Comparison of ENCODE assay signal across 20 cellular contexts in the genomic region with DNA sequence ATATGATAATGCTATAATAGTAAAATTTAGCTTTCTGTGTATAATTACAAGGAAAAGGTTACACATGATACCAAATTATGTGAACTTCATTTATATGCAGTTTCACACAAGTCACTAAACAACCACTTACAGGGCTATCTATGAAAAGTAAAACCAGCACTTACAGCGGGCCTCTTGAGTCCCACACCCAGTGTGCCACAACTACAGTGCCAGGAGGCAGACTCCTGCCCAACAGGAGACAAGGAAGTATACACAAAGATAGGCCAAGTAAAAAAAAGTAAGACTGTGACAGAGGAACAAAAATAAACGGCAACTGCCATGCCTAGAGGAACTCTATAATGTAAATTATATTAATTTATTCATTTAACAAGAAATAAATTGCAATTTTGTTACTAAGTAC.
"Had no signal": no experiment of that assay in that cellular context is flagged by ENCODE, and none has a peak within 500 bp of the region (broad histone marks: within the 10 kb centered on the region; RNA-seq: fewer than 3 reads in every experiment).

No MANE protein-coding gene starts in this region.

- ATAC-seq: T-helper 17 cell, WTC11 had no signal

- H3K4me3 Mint-ChIP-seq: activated CD4-positive, alpha-beta memory T cell treated with anti-CD3 and anti-CD28 coated beads for 36 hours; activated CD4-positive, alpha-beta T cell treated with anti-CD3 and anti-CD28 coated beads, Interleukin-2, amount 10 ng/mL, durations not matched to agents 7 days and 5 days; activated naive CD4-positive, alpha-beta T cell treated with anti-CD3 and anti-CD28 coated beads, Interleukin-2, amount 10 ng/mL, durations not matched to agents 7 days and 5 days; activated naive CD8-positive, alpha-beta T cell treated with anti-CD3 and anti-CD28 coated beads for 36 hours; T-helper 17 cell; WTC11 had no signal

- H3K9me3 Mint-ChIP-seq: activated CD4-positive, alpha-beta memory T cell treated with anti-CD3 and anti-CD28 coated beads for 36 hours; activated CD4-positive, alpha-beta T cell treated with anti-CD3 and anti-CD28 coated beads, Interleukin-2, amount 10 ng/mL, durations not matched to agents 7 days and 5 days; activated naive CD4-positive, alpha-beta T cell treated with anti-CD3 and anti-CD28 coated beads, Interleukin-2, amount 10 ng/mL, durations not matched to agents 7 days and 5 days; activated naive CD8-positive, alpha-beta T cell treated with anti-CD3 and anti-CD28 coated beads for 36 hours; activated T-helper 2 cell treated with anti-CD3 and anti-CD28 coated beads, Interferon-gamma antibody, Interleukin-2, Interleukin-4, amounts not matched to agents 10 μg/mL and 5 μg/mL and 100 μg/mL, durations not matched to agents 14 hours and 24 hours and 36 hours; WTC11 had no signal

- H3K27ac Mint-ChIP-seq: activated CD4-positive, alpha-beta memory T cell treated with anti-CD3 and anti-CD28 coated beads for 36 hours; activated CD4-positive, alpha-beta T cell treated with anti-CD3 and anti-CD28 coated beads, Interleukin-2, amount 10 ng/mL, durations not matched to agents 7 days and 5 days; activated naive CD4-positive, alpha-beta T cell treated with anti-CD3 and anti-CD28 coated beads, Interleukin-2, amount 10 ng/mL, durations not matched to agents 7 days and 5 days; activated naive CD8-positive, alpha-beta T cell treated with anti-CD3 and anti-CD28 coated beads for 36 hours; activated T-helper 2 cell treated with anti-CD3 and anti-CD28 coated beads, Interferon-gamma antibody, Interleukin-2, Interleukin-4, amounts not matched to agents 10 μg/mL and 5 μg/mL and 100 μg/mL, durations not matched to agents 14 hours and 24 hours and 36 hours; T-helper 17 cell; WTC11 had no signal

- H3K4me2 ChIP-seq: KMS-11 had no signal

- H3K27me3 Mint-ChIP-seq: activated CD4-positive, alpha-beta memory T cell treated with anti-CD3 and anti-CD28 coated beads for 36 hours; activated CD4-positive, alpha-beta T cell treated with anti-CD3 and anti-CD28 coated beads, Interleukin-2, amount 10 ng/mL, durations not matched to agents 7 days and 5 days; activated naive CD4-positive, alpha-beta T cell treated with anti-CD3 and anti-CD28 coated beads, Interleukin-2, amount 10 ng/mL, durations not matched to agents 7 days and 5 days; activated naive CD8-positive, alpha-beta T cell treated with anti-CD3 and anti-CD28 coated beads for 36 hours; T-helper 17 cell had no signal

- DNase-seq: activated CD4-positive, alpha-beta memory T cell treated with anti-CD3 and anti-CD28 coated beads for 36 hours; activated CD4-positive, alpha-beta T cell treated with anti-CD3 and anti-CD28 coated beads, Interleukin-2, amount 10 ng/mL, durations not matched to agents 7 days and 5 days; activated CD4-positive, CD25-positive, alpha-beta regulatory T cell treated with anti-CD3 and anti-CD28 coated beads, Interleukin-2, amount 50 U/mL, for 72 hours; activated CD8-positive, alpha-beta memory T cell treated with anti-CD3 and anti-CD28 coated beads for 24 hours; activated gamma-delta T cell treated with Interleukin-2 at 50 U/mL for 16 hours; activated naive CD4-positive, alpha-beta T cell treated with anti-CD3 and anti-CD28 coated beads, Interleukin-2, amount 10 ng/mL, durations not matched to agents 7 days and 5 days; activated naive CD8-positive, alpha-beta T cell treated with anti-CD3 and anti-CD28 coated beads for 36 hours; activated T-cell treated with anti-CD3 and anti-CD28 coated beads, Interleukin-2, amount 50 U/mL, for 48 hours; NCI-H1092; NCI-H1417; NCI-H1930; NCI-H510A treated with DMSO at 0.1 percent for 48 hours; NCI-H69; PC-3; SIG-M5; T-helper 17 cell; T-helper 9 cell had no signal

- H3K9ac ChIP-seq: KMS-11 had no signal

- H3K4me1 Mint-ChIP-seq: activated naive CD4-positive, alpha-beta T cell treated with anti-CD3 and anti-CD28 coated beads, Interleukin-2, amount 10 ng/mL, durations not matched to agents 7 days and 5 days; activated naive CD8-positive, alpha-beta T cell treated with anti-CD3 and anti-CD28 coated beads for 36 hours; WTC11 had no signal

- H3K27ac ChIP-seq: KMS-11 had no signal
